1 cellular context compared by ENCODE assay signal in the genomic region with DNA sequence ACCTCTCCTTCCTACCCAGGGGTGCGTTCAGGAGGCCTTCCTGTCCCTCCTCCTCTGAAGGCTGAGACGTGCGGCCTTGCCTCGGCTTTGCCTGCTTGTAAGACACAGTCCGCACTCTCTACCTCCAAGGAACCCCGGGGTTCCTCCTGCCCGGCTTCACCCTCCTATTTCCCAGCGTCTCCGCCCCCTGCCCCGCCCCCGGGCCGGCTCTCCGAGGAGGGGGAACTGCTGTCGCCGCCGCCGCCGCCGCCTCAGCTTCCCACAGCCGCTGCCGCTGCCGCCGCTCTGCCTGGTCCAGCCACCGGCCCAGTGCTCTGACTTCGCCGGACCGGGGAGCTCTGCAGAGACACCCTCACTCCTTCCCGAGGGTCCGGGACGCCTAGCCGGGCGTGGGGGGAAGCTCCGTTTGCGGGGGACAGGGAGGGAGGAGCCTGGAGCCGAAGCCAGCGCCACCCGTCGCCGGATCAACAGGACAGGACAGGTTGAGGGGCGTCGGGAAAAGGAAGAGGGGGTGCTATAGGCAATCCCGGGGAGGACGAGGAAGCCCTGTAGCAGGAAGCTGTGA.
A peak's percentile ranks its signal among the peaks of the same experiment; 100 is the strongest.
TF ChIP-seq lines count a peak whose summit lies in the region.

No MANE protein-coding gene starts in this region.

TF ChIP-seq in HepG2, 621 proteins besides CTCF, POLR2A, EP300 and RAD21:
- TF ChIP-seq SMC3 (IDR thresholded peaks at IDR 0.05; ENCODE audit: low read length) (no peak), KLF6 (CRISPR knock-in tag; IDR thresholded peaks at IDR 0.05) (no peak), ZBTB38 (CRISPR knock-in tag; IDR thresholded peaks at IDR 0.05) (peak; percentile 16; the same call in 1 of the 2 replicates), ZNF687 (CRISPR knock-in tag; IDR thresholded peaks at IDR 0.05) (peak; percentile 8; the same call in 1 of the 2 replicates), ADNP (CRISPR knock-in tag; IDR thresholded peaks at IDR 0.05) (no peak), ZNF224 (CRISPR knock-in tag; IDR thresholded peaks at IDR 0.05) (no peak), ZC3H13 (CRISPR knock-in tag; IDR thresholded peaks at IDR 0.05) (peak; percentile 73), ZNF605 (CRISPR knock-in tag; IDR thresholded peaks at IDR 0.05) (no peak), AGO2 (optimal IDR thresholded peaks at IDR 0.05; ENCODE audit: low read depth, low read length) (peak; percentile 41), RBFOX2 (IDR thresholded peaks at IDR 0.05; ENCODE audit: low read depth, low read length) (0 out of 2 replicates have a peak, but pooled peaks have one; percentile 28)
TF ChIP-seq in HepG2: peak in this region for 5.
